Comparison of ENCODE assay signal across 8 cellular contexts in genomic region chr17:39461113-39461910, GRCh38. TPM values are rescaled to one million over a fixed set of nuclear protein-coding genes. Genes with fewer than 3 reads are reported as not detected.
DNase-seq lines count a peak whose midpoint lies in the region; ATAC-seq, FAIRE-seq and TF ChIP-seq lines count a peak whose summit lies in the region.

Gene CDK12 (plus strand): TSS chr17:39461486. CDS start chr17:39462072, 586 bp downstream.

- intact Hi-C loops in Calu3 (cut with micrococcal nuclease; ENCODE audit: unreplicated experiment), result loop anchor here (1.0 to 10.0 kb wide), 2 partner anchors 10 to 223 kb away; partner anchors contain the start of genes MED1 and PGAP3
- intact Hi-C loops in OCI-LY7 (cut with micrococcal nuclease; ENCODE audit: unreplicated experiment), result loop anchor here (1.0 kb wide), 1 partner anchor 10 kb away; the partner anchor contains the start of gene MED1
- intact Hi-C loops in endothelial cell of umbilical vein (cut with micrococcal nuclease), result loop anchor here (1.0 kb wide), 1 partner anchor 10 kb away; the partner anchor contains the start of gene MED1

- H3K9me3 Mint-ChIP-seq in Calu3 (ENCODE audit: low read depth, unreplicated experiment), result no peaks in the 10 kb centered on the region

- dilution Hi-C loops in endothelial cell of umbilical vein (cut with MboI; ENCODE audit: extremely low pct_ligation_motif_present, low sequenced_read_pairs), result no loop called here

- peak within 1 kb of the TSS; percentile 79 for H3K4me3 Mint-ChIP-seq in Calu3 (ENCODE audit: low read depth, unreplicated experiment)

- H3K4me3 ChIP-seq in OCI-LY7 (ENCODE audit: low read depth, low read length, poor library complexity, severe bottlenecking) (peak within 1 kb of the TSS; percentile 94), endothelial cell of umbilical vein (replicated peaks in 1 of 3; ENCODE audit: insufficient read depth in 1 of 3, low read depth in 1 of 3, low read length in 3 of 3) (peak within 1 kb of the TSS; percentile 62 to 93 (median 83))

- H3K4me1 ChIP-seq in OCI-LY7 (ENCODE audit: insufficient read depth, low read length, poor library complexity, severe bottlenecking) (peaks cover 21% of the 10 kb centered on the region), endothelial cell of umbilical vein (ENCODE audit: control insufficient read depth, extremely low read depth, insufficient read depth, low read length) (peaks cover 15% of the 10 kb centered on the region)

- H4K20me1 ChIP-seq in OCI-LY7 (ENCODE audit: insufficient read depth, low read length) (peaks cover 29% of the 10 kb centered on the region), endothelial cell of umbilical vein (replicated peaks; ENCODE audit: control insufficient read depth, extremely low read depth, insufficient read depth, low read length) (peaks cover 12% of the 10 kb centered on the region)

- H3K4me1 Mint-ChIP-seq in Calu3 (ENCODE audit: low read depth, unreplicated experiment), result peaks cover 20% of the 10 kb centered on the region

- H3K79me2 ChIP-seq in OCI-LY7 (ENCODE audit: insufficient read depth, low read depth, low read length) (peaks cover 48% of the 10 kb centered on the region), endothelial cell of umbilical vein (ENCODE audit: control insufficient read depth, insufficient read depth, low read length) (peaks cover 48% of the 10 kb centered on the region)

- peak within 1 kb of the TSS; percentile 92 for H3K27ac Mint-ChIP-seq in Calu3 (ENCODE audit: unreplicated experiment)

- no peaks in the 10 kb centered on the region for H3K9me3 ChIP-seq in OCI-LY7 (ENCODE audit: low read length)
- no peaks in the 10 kb centered on the region for H3K9me3 ChIP-seq in endothelial cell of umbilical vein (replicated peaks; ENCODE audit: control insufficient read depth, insufficient read depth, low read length)

- no peaks in the 10 kb centered on the region for H3K9me1 ChIP-seq in endothelial cell of umbilical vein (replicated peaks; ENCODE audit: control insufficient read depth, extremely low read depth, insufficient read depth, low read length)

- peak; percentile 95 for TF ChIP-seq POLR2A in endothelial cell of umbilical vein (IDR thresholded peaks at IDR 0.05; ENCODE audit: low read depth, low read length)

- peak; percentile 100 for FAIRE-seq in endothelial cell of umbilical vein (lab: Jason Lieb, UNC)

- H3K4me2 ChIP-seq in OCI-LY7 (ENCODE audit: low read length), result peak within 1 kb of the TSS; percentile 80
- H3K4me2 ChIP-seq in endothelial cell of umbilical vein (ENCODE audit: insufficient read depth, low read length), result peak within 1 kb of the TSS; percentile 100

- no peaks in the 10 kb centered on the region for H3K27me3 ChIP-seq in endothelial cell of umbilical vein (ENCODE audit: control insufficient read depth in 2 of 2, insufficient read depth in 2 of 2, low read length in 2 of 2)

- H3K9me2 ChIP-seq in OCI-LY7 (ENCODE audit: insufficient read depth, low read length), result no peaks in the 10 kb centered on the region

- H3K36me3 ChIP-seq in OCI-LY7 (ENCODE audit: insufficient read depth, low read length) (peaks cover 29% of the 10 kb centered on the region), endothelial cell of umbilical vein (ENCODE audit: control insufficient read depth in 2 of 2, extremely low read depth in 1 of 2, insufficient read depth in 2 of 2, low read length in 2 of 2) (peaks cover 0 to 2% of the 10 kb centered on the region in 2 experiments)

- DNase-seq in Calu3 (peak; percentile 100), HuH-7.5 (ENCODE audit: low spot score) (peak; percentile 77), OCI-LY7 (ENCODE audit: low spot score) (peak; percentile 100), activated T-cell treated with anti-CD3 and anti-CD28 coated beads for 1 hour (ENCODE audit: low read depth) (peak; percentile 89), endothelial cell of umbilical vein (ENCODE audit: low read depth, low spot score) (peak; percentile 99), midbrain (lab: John Stamatoyannopoulos, UW) (peak; percentile 97)
- peak; percentile 84 to 88 for DNase-seq in stimulated activated CD8-positive, alpha-beta memory T cell treated with anti-CD3 and anti-CD28 coated beads, Interleukin-2, amount 100 ng/mL, for 1 hour (ENCODE audit: low read depth in 2 of 2)

- CTCF ChIA-PET in Calu3 (lab: Charles Lee) (interaction anchor here (0.5 to 6.2 kb wide), 47 partner anchors 10 to 1847 kb away, joined by 3 to 149 read pairs (median 4); partner anchors contain the start of genes ERBB2, FBXL20, MED1 and PNMT), OCI-LY7 (lab: Charles Lee; ENCODE audit: unreplicated experiment) (no interaction called here), endothelial cell of umbilical vein (lab: Charles Lee) (interaction anchor here (0.9 to 3.0 kb wide), 6 partner anchors 10 to 297 kb away, joined by 3 to 35 read pairs (median 4); partner anchors contain the start of gene MED1)

- no peak for TF ChIP-seq CTCF in Calu3 (IDR thresholded peaks at IDR 0.05; ENCODE audit: unreplicated experiment)
- no peak for TF ChIP-seq CTCF in OCI-LY7 (conservative IDR thresholded peaks at IDR 0.05; ENCODE audit: low read length)
- no peak for TF ChIP-seq CTCF in endothelial cell of umbilical vein (IDR thresholded peaks at IDR 0.05; ENCODE audit: extremely low read depth in 1 of 2, insufficient read depth in 1 of 2, low read depth in 1 of 2, low read length in 2 of 2)

- BruUV-seq in Calu3 (replicated peaks; lab: Mats Ljungman, UMichigan), result TSS peak; percentile 98
- no TSS peak for BruUV-seq in OCI-LY7 (replicated peaks; lab: Mats Ljungman, UMichigan)
- BruUV-seq in endothelial cell of umbilical vein (replicated peaks; lab: Mats Ljungman, UMichigan), result TSS peak; percentile 91

- H2AFZ ChIP-seq in OCI-LY7 (ENCODE audit: low read length) (peak within 1 kb of the TSS; percentile 92), endothelial cell of umbilical vein (ENCODE audit: low read depth, low read length) (peak within 1 kb of the TSS; percentile 89)

- peak within 1 kb of the TSS; percentile 100 for H3K9ac ChIP-seq in endothelial cell of umbilical vein (replicated peaks; ENCODE audit: extremely low read depth, insufficient read depth, low read length)

- peak within 1 kb of the TSS; percentile 84 for H3K27ac ChIP-seq in OCI-LY7 (ENCODE audit: low read depth, low read length, poor library complexity, severe bottlenecking)
- peak within 1 kb of the TSS; percentile 94 for H3K27ac ChIP-seq in endothelial cell of umbilical vein (ENCODE audit: insufficient read depth, low read depth, low read length)

- H3K27me3 Mint-ChIP-seq in Calu3 (ENCODE audit: unreplicated experiment), result no peaks in the 10 kb centered on the region

- H3K36me3 Mint-ChIP-seq in Calu3 (ENCODE audit: insufficient read depth, unreplicated experiment), result peaks cover 66% of the 10 kb centered on the region

- peak; percentile 70 for ATAC-seq in GM21515 (IDR thresholded peaks at IDR 0.05; ENCODE audit: unreplicated experiment)

- POLR2A ChIA-PET in OCI-LY7 (lab: Charles Lee) (interaction anchor here (0.5 to 4.4 kb wide), 6 partner anchors 10 to 433 kb away, joined by 3 to 67 read pairs (median 4); partner anchors contain the start of gene MED1), endothelial cell of umbilical vein (lab: Charles Lee) (interaction anchor here (0.6 to 2.7 kb wide), 7 partner anchors 8 to 557 kb away, joined by 3 to 45 read pairs (median 4); partner anchors contain the start of genes FBXL20, LRRC3C, MED1 and ORMDL3)

TF ChIP-seq in endothelial cell of umbilical vein, 7 proteins besides CTCF, POLR2A, EP300 and RAD21:
- TF ChIP-seq MYC (IDR thresholded peaks at IDR 0.05; ENCODE audit: low read depth, low read length) (peak; percentile 38), POLR2AphosphoS5 (IDR thresholded peaks at IDR 0.05; ENCODE audit: insufficient read depth, low read depth, low read length) (peak; percentile 93), JUN (IDR thresholded peaks at IDR 0.05; ENCODE audit: borderline replicate concordance, insufficient read depth, insufficient read length, low read depth) (no peak)

RNA-seq across cellular contexts. Expression of gene CDK12, which starts in this region (rescaled TPM):
- total RNA-seq in Calu3 (2022) (321 and 329 TPM in 2 replicates), OCI-LY7 (2022) (89.5 and 100 TPM in 2 replicates), endothelial cell of umbilical vein (53.9 and 55.4 TPM in 2 replicates)
- 55.9 and 72.0 TPM in 2 replicates for total RNA-seq in OCI-LY7 (2014; rRNA removed; shearing (Covaris generic))
- 14.2 and 14.6 TPM in 2 replicates for polyA plus RNA-seq in endothelial cell of umbilical vein
- 12.6 and 13.0 TPM in 2 replicates for polyA plus RNA-seq in endothelial cell of umbilical vein (2011; cell fraction: cytosol; rRNA removed)
- polyA plus RNA-seq in endothelial cell of umbilical vein (2011; cell fraction: nucleus; rRNA removed), result 54.8 and 58.3 TPM in 2 replicates
- 25.7 and 34.9 TPM in 2 replicates for polyA plus RNA-seq in endothelial cell of umbilical vein (2012)
- 60.0 and 76.1 TPM in 2 replicates for polyA minus RNA-seq in endothelial cell of umbilical vein
- polyA minus RNA-seq in endothelial cell of umbilical vein (2011; cell fraction: cytosol; rRNA and poly(A)+ RNA removed), result 47.3 TPM
- polyA minus RNA-seq in endothelial cell of umbilical vein (2011; cell fraction: nucleus; rRNA and poly(A)+ RNA removed), result 75.0 and 103 TPM in 2 replicates

Comparison
In these comparisons a context has a peak if more than half of its experiments do, and no peak if none do; other contexts are left out.
1. Peak in every context shown above with its lines: DNase-seq, ATAC-seq, H3K4me3 ChIP-seq and H3K27ac ChIP-seq.